In genomic region chr14:90293766-90294471, GRCh38 we compare ENCODE assay signal across 14 cellular contexts.
"Had no signal": no experiment of that assay in that cellular context is flagged by ENCODE, and none has a peak within 500 bp of the region (broad histone marks: within the 10 kb centered on the region; RNA-seq: fewer than 3 reads in every experiment).

No MANE protein-coding gene starts in this region.

- DNase-seq: activated naive CD4-positive, alpha-beta T cell treated with Interleukin-2 at 50 U/mL for 16 hours; heart left ventricle; left colon; lower lobe of right lung; spleen had no signal

- H3K27ac Mint-ChIP-seq: activated T-helper 17 cell treated with anti-CD3 and anti-CD28 coated beads, Interleukin-2, amount 50 U/mL, for 72 hours; mesothelial cell of epicardium; stimulated activated naive CD8-positive, alpha-beta T cell treated with anti-CD3 and anti-CD28 coated beads, Interleukin-15, Interleukin-2, amounts not matched to agents 100 ng/mL and 50 ng/mL, for 24 hours; type B pancreatic cell had no signal

- H3K4me3 Mint-ChIP-seq: activated T-helper 17 cell treated with anti-CD3 and anti-CD28 coated beads, Interleukin-2, amount 50 U/mL, for 72 hours; mesothelial cell of epicardium; neural crest cell; stimulated activated naive CD8-positive, alpha-beta T cell treated with anti-CD3 and anti-CD28 coated beads, Interleukin-15, Interleukin-2, amounts not matched to agents 100 ng/mL and 50 ng/mL, for 24 hours; type B pancreatic cell had no signal

- H3K9me3 ChIP-seq: esophagus muscularis mucosa, heart left ventricle, lower lobe of right lung, spleen had no signal

- ATAC-seq: activated CD4-positive, CD25-positive, alpha-beta regulatory T cell treated with anti-CD3 and anti-CD28 coated beads, Interleukin-2, amount 50 U/mL, for 24 hours; heart left ventricle; left colon; sciatic nerve had no signal

- H3K27me3 Mint-ChIP-seq: activated T-helper 17 cell treated with anti-CD3 and anti-CD28 coated beads, Interleukin-2, amount 50 U/mL, for 72 hours; stimulated activated naive CD8-positive, alpha-beta T cell treated with anti-CD3 and anti-CD28 coated beads, Interleukin-15, Interleukin-2, amounts not matched to agents 100 ng/mL and 50 ng/mL, for 24 hours; type B pancreatic cell had no signal

- H3K4me1 Mint-ChIP-seq: activated T-helper 17 cell treated with anti-CD3 and anti-CD28 coated beads, Interleukin-2, amount 50 U/mL, for 72 hours; mesothelial cell of epicardium; neural crest cell had no signal

- H3K4me3 ChIP-seq: cardiac muscle cell, esophagus muscularis mucosa, heart left ventricle, lower lobe of right lung, spleen had no signal

- H3K27ac ChIP-seq: cardiac muscle cell, esophagus muscularis mucosa, heart left ventricle, lower lobe of right lung had no signal
